In the genomic region with DNA sequence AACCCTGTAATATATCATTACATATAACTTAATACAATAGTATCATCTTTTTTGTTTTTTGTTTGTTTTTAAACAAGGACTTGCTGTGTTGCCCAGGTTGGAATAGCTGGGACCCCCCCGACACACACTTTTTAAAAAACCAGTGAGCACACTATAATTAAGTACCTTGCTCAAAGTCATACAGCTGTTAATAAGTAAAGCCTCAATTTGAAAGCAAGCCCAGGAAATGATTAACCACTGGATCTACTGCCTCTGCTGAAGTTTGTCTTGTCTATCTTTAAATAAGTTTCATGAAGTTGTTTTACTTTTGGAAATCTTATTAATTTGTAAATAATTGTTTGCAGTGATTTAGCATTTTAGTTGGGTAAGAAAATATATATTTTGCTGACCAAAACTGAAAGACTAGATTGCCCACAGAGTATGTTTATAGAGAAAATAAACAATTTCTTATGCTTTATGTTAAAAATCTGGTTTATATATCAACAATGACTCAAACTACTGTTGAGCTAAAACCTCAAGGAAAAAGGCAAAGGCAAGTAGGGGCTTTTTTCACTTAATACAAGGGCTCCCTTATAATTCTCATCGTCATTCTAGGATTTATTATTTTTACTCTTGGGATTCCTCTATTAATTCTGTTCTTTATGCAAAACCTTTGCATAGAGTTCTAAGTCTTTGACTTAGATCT, we compare ENCODE assay signal across 17 cellular contexts. TPM values are rescaled to one million over a fixed set of nuclear protein-coding genes. Genes with fewer than 3 reads are reported as not detected.
DNase-seq lines count a peak whose midpoint lies in the region; ATAC-seq and TF ChIP-seq lines count a peak whose summit lies in the region.
"Had no signal": no experiment of that assay in that cellular context is flagged by ENCODE, and none has a peak within 500 bp of the region (broad histone marks: within the 10 kb centered on the region; RNA-seq: fewer than 3 reads in every experiment).

No MANE protein-coding gene starts in this region.

- no peak overlapping the region for H3K9ac ChIP-seq in endodermal cell (ENCODE audit: extremely low read depth, low read length, poor library complexity, severe bottlenecking)
- H3K9ac ChIP-seq: parathyroid adenoma had no signal

- intact Hi-C loops in left lung (cut with DNase I) = no loop called here

- no peaks in the 10 kb centered on the region for H3K27me3 Mint-ChIP-seq in progenitor cell of endocrine pancreas
- H3K27me3 Mint-ChIP-seq in endodermal cell (ENCODE audit: insufficient read depth) = no peaks in the 10 kb centered on the region
- H3K27me3 Mint-ChIP-seq: activated B cell treated with CpG ODN at 0.5 μM for 24 hours, memory B cell had no signal

- H3K27ac Mint-ChIP-seq in progenitor cell of endocrine pancreas (no peak overlapping the region), endodermal cell (no peak overlapping the region)
- H3K27ac Mint-ChIP-seq: activated B cell treated with CpG ODN at 0.5 μM for 24 hours; memory B cell; stimulated activated effector memory CD8-positive, alpha-beta T cell treated with anti-CD3 and anti-CD28 coated beads, Interleukin-12 subunit alpha, Interleukin-12 subunit beta, amount 100 ng/mL, for 72 hours had no signal

- H3K4me3 Mint-ChIP-seq in progenitor cell of endocrine pancreas (ENCODE audit: low read depth) = no peak overlapping the region
- H3K4me3 Mint-ChIP-seq in endodermal cell = no peak overlapping the region
- H3K4me3 Mint-ChIP-seq: activated B cell treated with CpG ODN at 0.5 μM for 24 hours; memory B cell; stimulated activated effector memory CD8-positive, alpha-beta T cell treated with anti-CD3 and anti-CD28 coated beads, Interleukin-12 subunit alpha, Interleukin-12 subunit beta, amount 100 ng/mL, for 72 hours had no signal

- H3K36me3 Mint-ChIP-seq in progenitor cell of endocrine pancreas (ENCODE audit: insufficient read depth) (no peaks in the 10 kb centered on the region), endodermal cell (ENCODE audit: low read depth) (no peaks in the 10 kb centered on the region)
- H3K36me3 Mint-ChIP-seq: memory B cell; stimulated activated effector memory CD8-positive, alpha-beta T cell treated with anti-CD3 and anti-CD28 coated beads, Interleukin-12 subunit alpha, Interleukin-12 subunit beta, amount 100 ng/mL, for 72 hours had no signal

- peak; percentile 96 for ATAC-seq in GM18861 (IDR thresholded peaks at IDR 0.05; ENCODE audit: unreplicated experiment)
- peak; percentile 95 for ATAC-seq in GM21619 (IDR thresholded peaks at IDR 0.05; ENCODE audit: unreplicated experiment)
- peak; percentile 94 for ATAC-seq in HG03159 (IDR thresholded peaks at IDR 0.05; ENCODE audit: unreplicated experiment)
- no peak for ATAC-seq in left lung
- ATAC-seq: stimulated activated effector memory CD8-positive, alpha-beta T cell treated with anti-CD3 and anti-CD28 coated beads, Interleukin-12 subunit alpha, Interleukin-12 subunit beta, amount 100 ng/mL, for 72 hours had no signal

- no peaks in the 10 kb centered on the region for H3K9me3 ChIP-seq in endodermal cell (ENCODE audit: control insufficient read depth, low read length)
- H3K9me3 ChIP-seq in left lung = no peaks in the 10 kb centered on the region
- H3K9me3 ChIP-seq: SJSA1 had no signal

- H3K36me3 ChIP-seq in endodermal cell (ENCODE audit: control insufficient read depth, insufficient read depth, low read length) (no peaks in the 10 kb centered on the region), left lung (no peaks in the 10 kb centered on the region)
- H3K36me3 ChIP-seq: SJSA1 had no signal

- no peak overlapping the region for H3K27ac ChIP-seq in endodermal cell (ENCODE audit: low read depth, low read length)
- H3K27ac ChIP-seq in left lung = no peak overlapping the region
- H3K27ac ChIP-seq: parathyroid adenoma, SJSA1 had no signal

- WGBS in endodermal cell (ENCODE audit: insufficient coverage in 1 of 2, insufficient read length in 1 of 2), 2 experiments = 91% methylated on average over 2 of the region's 2 CpGs; no CpG with 5 or more reads in 1 of the 2 experiments

- peaks cover 2% of the 10 kb centered on the region for H3K9me3 Mint-ChIP-seq in progenitor cell of endocrine pancreas (ENCODE audit: low read depth)
- peaks cover 5% of the 10 kb centered on the region for H3K9me3 Mint-ChIP-seq in endodermal cell
- H3K9me3 Mint-ChIP-seq: activated B cell treated with CpG ODN at 0.5 μM for 24 hours; memory B cell; stimulated activated effector memory CD8-positive, alpha-beta T cell treated with anti-CD3 and anti-CD28 coated beads, Interleukin-12 subunit alpha, Interleukin-12 subunit beta, amount 100 ng/mL, for 72 hours had no signal

- H3K4me1 ChIP-seq in endodermal cell (ENCODE audit: control insufficient read depth, insufficient read depth, low read length) (no peaks in the 10 kb centered on the region), left lung (no peaks in the 10 kb centered on the region)
- H3K4me1 ChIP-seq: parathyroid adenoma had no signal

- TF ChIP-seq CTCF in progenitor cell of endocrine pancreas (IDR thresholded peaks at IDR 0.05; ENCODE audit: unreplicated experiment) (no peak), endodermal cell (conservative IDR thresholded peaks at IDR 0.05) (no peak), left lung (IDR thresholded peaks at IDR 0.05) (no peak)

- peak; percentile 29 for DNase-seq in iris pigment epithelial cell (ENCODE audit: low read depth)
- no peak for DNase-seq in progenitor cell of endocrine pancreas (ENCODE audit: low spot score, unreplicated experiment)
- DNase-seq in iPS-NIHi11 (ENCODE audit: low spot score) = no peak
- no peak for DNase-seq in endodermal cell
- DNase-seq in left lung = no peak
- DNase-seq: activated B cell treated with CpG ODN at 0.5 μM for 24 hours; activated T-cell treated with anti-CD3 and anti-CD28 coated beads, Interleukin-2, amount 50 U/mL, for 1 hour; AML-193; Kasumi-1; NCI-H2081 treated with DMSO at 0.1 percent for 48 hours had no signal

- H3K4me1 Mint-ChIP-seq in progenitor cell of endocrine pancreas (ENCODE audit: low read depth) = peaks cover 22% of the 10 kb centered on the region
- no peaks in the 10 kb centered on the region for H3K4me1 Mint-ChIP-seq in endodermal cell
- H3K4me1 Mint-ChIP-seq: activated B cell treated with CpG ODN at 0.5 μM for 24 hours; memory B cell; stimulated activated effector memory CD8-positive, alpha-beta T cell treated with anti-CD3 and anti-CD28 coated beads, Interleukin-12 subunit alpha, Interleukin-12 subunit beta, amount 100 ng/mL, for 72 hours had no signal

- no peaks in the 10 kb centered on the region for H3K27me3 ChIP-seq in endodermal cell (ENCODE audit: control insufficient read depth, insufficient read depth, low read length, poor library complexity, severe bottlenecking)
- H3K27me3 ChIP-seq in left lung = no peaks in the 10 kb centered on the region
- H3K27me3 ChIP-seq: SJSA1 had no signal

- no peak overlapping the region for H3K4me3 ChIP-seq in endodermal cell (ENCODE audit: low read length)
- H3K4me3 ChIP-seq in left lung = no peak overlapping the region
- H3K4me3 ChIP-seq: SJSA1 had no signal

RNA-seq across cellular contexts. Expression of a gene that starts 5.8 kb away (rescaled TPM):
- total RNA-seq in progenitor cell of endocrine pancreas (19.8 and 21.1 TPM in 2 replicates), endodermal cell (10 to 100 TPM; 24.9 to 31.4 TPM), left lung (10 to 100 TPM; 21.9 to 22.4 TPM)
- polyA plus RNA-seq in endodermal cell (2013, experiment 1 of 2) = 11.5 TPM
- 12.3 TPM for polyA plus RNA-seq in endodermal cell (2013, experiment 2 of 2)

RNA-seq across cellular contexts. Expression of a gene that starts 54.0 kb away (rescaled TPM):
- total RNA-seq in progenitor cell of endocrine pancreas = 3.5 and 4.7 TPM in 2 replicates
- 10 to 100 TPM; 14.0 to 29.0 TPM for total RNA-seq in endodermal cell
- polyA plus RNA-seq in endodermal cell (2013, experiment 1 of 2) = 7.0 TPM
- polyA plus RNA-seq in endodermal cell (2013, experiment 2 of 2) = 8.6 TPM
- total RNA-seq in left lung = 10 to 100 TPM; 26.0 to 29.1 TPM

RNA-seq across cellular contexts. Expression of a gene that starts 54.4 kb away (rescaled TPM):
- total RNA-seq in progenitor cell of endocrine pancreas (9.8 and 10.7 TPM in 2 replicates), endodermal cell (10 to 100 TPM; 15.0 to 20.5 TPM), left lung (10 to 100 TPM; 62.4 to 94.7 TPM)
- 5.7 TPM for polyA plus RNA-seq in endodermal cell (2013, experiment 1 of 2)
- polyA plus RNA-seq in endodermal cell (2013, experiment 2 of 2) = 8.4 TPM
